In genomic region chr3:42895332-42895868, GRCh38 we compare ENCODE assay signal across 20 cellular contexts. TPM values are rescaled to one million over a fixed set of nuclear protein-coding genes. Genes with fewer than 3 reads are reported as not detected.
"Had no signal": no experiment of that assay in that cellular context is flagged by ENCODE, and none has a peak within 500 bp of the region (broad histone marks: within the 10 kb centered on the region; RNA-seq: fewer than 3 reads in every experiment).

No MANE protein-coding gene starts in this region.

- H3K4me3 ChIP-seq: gastroesophageal sphincter, tibial artery had no signal

- H3K27ac Mint-ChIP-seq: activated naive CD4-positive, alpha-beta T cell treated with anti-CD3 and anti-CD28 coated beads, Interleukin-2, amount 50 U/mL, for 72 hours; dendritic cell treated with granulocyte-macrophage colony-stimulating factor and Interleukin-4, amounts not matched to agents 40 ng/mL and 50 ng/mL, for 4 days; effector memory CD8-positive, alpha-beta T cell; naive B cell; T-helper 17 cell had no signal

- DNase-seq: activated CD4-positive, alpha-beta T cell treated with anti-CD3 and anti-CD28 coated beads, Interleukin-2, amount 50 U/mL, for 1 hour; activated effector memory CD4-positive, alpha-beta T cell treated with anti-CD3 and anti-CD28 coated beads, Interleukin-2, amount 50 U/mL, for 16 hours; activated T-cell treated with anti-CD3 and anti-CD28 coated beads, Interleukin-2, amount 50 U/mL, for 4 hours; amniotic stem cell; brain microvascular endothelial cell; effector memory CD8-positive, alpha-beta T cell; midbrain; naive B cell; stimulated activated CD4-positive, alpha-beta T cell treated with anti-CD3 and anti-CD28 coated beads, Interleukin-15, amount 100 ng/mL, for 24 hours; stimulated activated CD4-positive, alpha-beta T cell treated with anti-CD3 and anti-CD28 coated beads, Interleukin-4, amount 100 ng/mL, for 24 hours; T-helper 17 cell; tibial artery had no signal

- H3K9me3 Mint-ChIP-seq: activated naive CD4-positive, alpha-beta T cell treated with anti-CD3 and anti-CD28 coated beads, Interleukin-2, amount 50 U/mL, for 72 hours; activated T-cell treated with anti-CD3 and anti-CD28 coated beads, Interleukin-2, amount 50 U/mL, for 4 hours; dendritic cell treated with granulocyte-macrophage colony-stimulating factor and Interleukin-4, amounts not matched to agents 40 ng/mL and 50 ng/mL, for 4 days; effector memory CD8-positive, alpha-beta T cell; naive B cell had no signal

- ATAC-seq: activated naive CD4-positive, alpha-beta T cell treated with anti-CD3 and anti-CD28 coated beads, Interleukin-2, amount 50 U/mL, for 72 hours; activated T-cell treated with anti-CD3 and anti-CD28 coated beads, Interleukin-2, amount 50 U/mL, for 4 hours; effector memory CD8-positive, alpha-beta T cell; gastroesophageal sphincter; T-helper 17 cell had no signal

- H3K27ac ChIP-seq: brain microvascular endothelial cell, gastroesophageal sphincter, neutrophil, tibial artery had no signal

- H3K36me3 ChIP-seq: brain microvascular endothelial cell, gastroesophageal sphincter, neutrophil, tibial artery had no signal

- H3K4me3 Mint-ChIP-seq: activated T-cell treated with anti-CD3 and anti-CD28 coated beads, Interleukin-2, amount 50 U/mL, for 4 hours; dendritic cell treated with granulocyte-macrophage colony-stimulating factor and Interleukin-4, amounts not matched to agents 40 ng/mL and 50 ng/mL, for 4 days; effector memory CD8-positive, alpha-beta T cell; T-helper 17 cell had no signal

- H3K9me3 ChIP-seq: gastroesophageal sphincter, neutrophil, tibial artery had no signal

- H3K27me3 ChIP-seq: brain microvascular endothelial cell, gastroesophageal sphincter, neutrophil, tibial artery had no signal

- H3K36me3 Mint-ChIP-seq: activated naive CD4-positive, alpha-beta T cell treated with anti-CD3 and anti-CD28 coated beads, Interleukin-2, amount 50 U/mL, for 72 hours; naive B cell had no signal

- H3K4me1 Mint-ChIP-seq: naive B cell had no signal

- H3K4me1 ChIP-seq: gastroesophageal sphincter, tibial artery had no signal

RNA-seq across cellular contexts. Expression of gene CYP8B1, which starts 19.7 kb away (rescaled TPM):
- total RNA-seq: activated naive CD4-positive, alpha-beta T cell treated with anti-CD3 and anti-CD28 coated beads, Interleukin-2, amount 50 U/mL, for 72 hours; epithelial cell of proximal tubule; gastroesophageal sphincter; kidney epithelial cell; lower leg skin; skeletal muscle tissue; T-helper 17 cell had no signal
